ENCODE assay signal across 18 cellular contexts in the genomic region with DNA sequence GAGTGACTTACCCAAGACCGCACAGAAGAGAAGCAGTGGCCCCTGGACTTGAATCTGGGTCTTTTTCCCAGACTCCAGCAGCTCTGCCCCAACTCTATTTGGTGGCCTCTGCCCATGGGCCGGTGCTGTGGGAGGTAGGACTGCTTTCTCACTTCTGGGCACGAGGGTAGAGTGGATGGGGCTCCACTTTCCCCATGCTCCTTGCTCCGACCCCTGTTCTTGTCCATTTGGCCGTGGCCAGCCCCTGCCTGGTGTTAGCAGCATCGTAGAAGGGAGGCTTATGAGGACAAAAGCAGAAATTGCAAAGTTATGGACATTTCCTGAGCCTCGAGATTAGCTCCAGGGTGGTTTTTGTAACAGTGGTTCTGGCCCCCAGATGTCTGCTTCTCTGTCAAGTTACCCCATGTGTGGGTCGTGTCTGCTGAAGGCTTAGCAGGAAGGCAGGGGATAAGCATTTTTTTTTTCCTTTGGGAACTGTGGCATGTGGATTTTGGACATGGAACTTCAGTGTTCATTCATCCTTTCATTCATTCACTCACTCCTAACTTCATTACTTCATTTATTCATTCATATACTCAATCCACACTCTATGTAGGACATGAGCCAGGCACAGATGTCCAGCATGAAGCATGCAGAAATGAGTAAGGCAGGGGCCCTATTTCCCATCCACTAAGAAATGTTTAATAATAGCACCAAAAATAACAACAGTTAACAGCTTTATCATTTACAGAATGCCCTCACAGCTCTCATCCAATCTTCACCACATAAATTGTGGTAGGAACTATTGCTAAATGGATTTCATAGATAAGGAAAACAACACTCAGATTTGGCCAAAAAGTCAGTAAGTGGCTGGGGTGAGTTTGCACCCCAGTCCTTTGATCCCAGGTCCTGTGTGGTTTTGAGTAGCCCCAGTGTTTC.
"Had no signal": no experiment of that assay in that cellular context is flagged by ENCODE, and none has a peak within 500 bp of the region (broad histone marks: within the 10 kb centered on the region; RNA-seq: fewer than 3 reads in every experiment).

No MANE protein-coding gene starts in this region.

- H3K4me3 Mint-ChIP-seq: activated CD4-positive, alpha-beta memory T cell treated with anti-CD3 and anti-CD28 coated beads, Interleukin-2, amount 10 ng/mL, durations not matched to agents 7 days and 5 days; activated naive CD4-positive, alpha-beta T cell treated with anti-CD3 and anti-CD28 coated beads for 36 hours; activated T-cell treated with anti-CD3 and anti-CD28 coated beads, Interleukin-2, amount 50 U/mL, for 24 hours; nephron progenitor cell; stimulated activated naive CD8-positive, alpha-beta T cell treated with anti-CD3 and anti-CD28 coated beads, Interleukin-15, amount 100 ng/mL, for 72 hours had no signal

- H3K9me3 Mint-ChIP-seq: activated CD4-positive, alpha-beta memory T cell treated with anti-CD3 and anti-CD28 coated beads, Interleukin-2, amount 10 ng/mL, durations not matched to agents 7 days and 5 days; activated naive CD4-positive, alpha-beta T cell treated with anti-CD3 and anti-CD28 coated beads for 36 hours; activated T-cell treated with anti-CD3 and anti-CD28 coated beads, Interleukin-2, amount 50 U/mL, for 24 hours; stimulated activated naive CD8-positive, alpha-beta T cell treated with anti-CD3 and anti-CD28 coated beads, Interleukin-15, amount 100 ng/mL, for 72 hours had no signal

- H3K9me3 ChIP-seq: lower lobe of right lung, psoas muscle, suprapubic skin, transverse colon had no signal

- H3K4me2 ChIP-seq: smooth muscle cell had no signal

- H3K27ac ChIP-seq: lower lobe of right lung, psoas muscle, suprapubic skin, transverse colon had no signal

- DNase-seq: activated CD4-positive, alpha-beta memory T cell treated with anti-CD3 and anti-CD28 coated beads, Interleukin-2, amount 10 ng/mL, durations not matched to agents 7 days and 5 days; activated CD4-positive, alpha-beta T cell treated with anti-CD3 and anti-CD28 coated beads for 48 hours; activated CD4-positive, CD25-positive, alpha-beta regulatory T cell; activated naive CD4-positive, alpha-beta T cell treated with anti-CD3 and anti-CD28 coated beads for 36 hours; activated T-cell treated with anti-CD3 and anti-CD28 coated beads, Interleukin-2, amount 50 U/mL, for 24 hours; aorta; cortex of kidney; left colon; lower lobe of right lung; midbrain; nephron progenitor cell; occipital lobe; psoas muscle; stimulated activated CD4-positive, alpha-beta T cell treated with anti-CD3 and anti-CD28 coated beads, Interleukin-4, amount 100 ng/mL, for 1 hour; stimulated activated naive CD8-positive, alpha-beta T cell treated with anti-CD3 and anti-CD28 coated beads, Interleukin-15, amount 100 ng/mL, for 72 hours; transverse colon had no signal

- H3K27ac Mint-ChIP-seq: activated CD4-positive, alpha-beta memory T cell treated with anti-CD3 and anti-CD28 coated beads, Interleukin-2, amount 10 ng/mL, durations not matched to agents 7 days and 5 days; activated naive CD4-positive, alpha-beta T cell treated with anti-CD3 and anti-CD28 coated beads for 36 hours; activated T-cell treated with anti-CD3 and anti-CD28 coated beads, Interleukin-2, amount 50 U/mL, for 24 hours; stimulated activated naive CD8-positive, alpha-beta T cell treated with anti-CD3 and anti-CD28 coated beads, Interleukin-15, amount 100 ng/mL, for 72 hours had no signal

- H3K4me1 ChIP-seq: lower lobe of right lung, psoas muscle, suprapubic skin had no signal

- H3K27me3 ChIP-seq: transverse colon had no signal

- H3K36me3 ChIP-seq: lower lobe of right lung, suprapubic skin, transverse colon had no signal

- H3K4me3 ChIP-seq: lower lobe of right lung, psoas muscle, smooth muscle cell, suprapubic skin, transverse colon had no signal
